38 cellular contexts compared by ENCODE assay signal in genomic region chr10:133554600-133554999, GRCh38. TPM values are rescaled to one million over a fixed set of nuclear protein-coding genes. Genes with fewer than 3 reads are reported as not detected.
"Had no signal": no experiment of that assay in that cellular context is flagged by ENCODE, and none has a peak within 500 bp of the region (broad histone marks: within the 10 kb centered on the region; RNA-seq: fewer than 3 reads in every experiment).

No MANE protein-coding gene starts in this region.

- DNase-seq: Karpas-422, Kasumi-1, KG1, MG63, MM.1S, MV-4-11, NCI-H1048, NCI-H1092, NCI-H1092 treated with DMSO at 0.1 percent for 48 hours, NCI-H1105, NCI-H1105 treated with DMSO at 0.1 percent for 48 hours, NCI-H1417, NCI-H1417 treated with DMSO at 0.1 percent for 48 hours, NCI-H1436, NCI-H1436 treated with DMSO at 0.1 percent for 48 hours, NCI-H146, NCI-H1694, NCI-H1694 treated with DMSO at 0.1 percent for 48 hours, NCI-H187, NCI-H187 treated with DMSO at 0.1 percent for 48 hours, NCI-H1930, NCI-H2029, NCI-H2029 treated with DMSO at 0.1 percent for 48 hours, NCI-H2081, NCI-H2081 treated with DMSO at 0.1 percent for 48 hours, NCI-H2107, NCI-H2171, NCI-H2171 treated with DMSO at 0.1 percent for 48 hours, NCI-H2227 treated with DMSO at 0.1 percent for 48 hours, NCI-H226, NCI-H345, NCI-H446, NCI-H446 treated with DMSO at 0.1 percent for 48 hours had no signal

- H3K4me3 ChIP-seq: MG63 had no signal

- H3K27ac ChIP-seq: KMS-11 had no signal

- H3K36me3 ChIP-seq: MG63 had no signal

- H3K9me3 ChIP-seq: MG63 had no signal

RNA-seq across cellular contexts. Expression of gene SYCE1, which starts 10.8 kb away (rescaled TPM):
- total RNA-seq: LHCN-M2, M059J, MCF 10A, NCI-H460 had no signal

RNA-seq across cellular contexts. Expression of gene CYP2E1, which starts 27.4 kb away (rescaled TPM):
- total RNA-seq: MCF 10A had no signal
